ENCODE assay signal across 17 cellular contexts in the genomic region with DNA sequence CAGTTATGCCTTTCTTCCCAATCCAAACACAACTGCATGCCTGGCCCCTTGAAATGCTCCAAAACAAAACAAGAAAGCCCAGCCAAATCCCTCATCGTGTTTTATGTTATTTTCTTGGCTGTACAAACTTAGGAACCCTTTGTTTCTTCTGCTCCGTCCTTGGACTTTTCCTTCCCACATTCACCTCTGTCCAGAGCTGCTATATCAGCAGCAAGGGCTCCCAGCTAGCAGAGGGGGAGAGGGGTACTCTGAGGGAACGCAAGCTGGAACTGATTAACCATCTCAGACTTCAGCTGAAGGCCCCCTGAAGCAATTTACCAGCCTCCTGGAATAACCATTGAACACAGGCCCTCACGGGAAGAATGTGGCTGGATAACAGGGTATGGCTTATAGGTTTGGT.
DNase-seq lines count a peak whose midpoint lies in the region; ATAC-seq and TF ChIP-seq lines count a peak whose summit lies in the region.
"Had no signal": no experiment of that assay in that cellular context is flagged by ENCODE, and none has a peak within 500 bp of the region (broad histone marks: within the 10 kb centered on the region; RNA-seq: fewer than 3 reads in every experiment).

No MANE protein-coding gene starts in this region.

- H3K36me3 Mint-ChIP-seq in mesothelial cell of epicardium, result peaks cover 10% of the 10 kb centered on the region

- H3K4me3 ChIP-seq in SK-N-SH (ENCODE audit: low read depth in 2 of 2, low read length in 1 of 2), result no peak overlapping the region
- H3K4me3 ChIP-seq: A549 had no signal

- TF ChIP-seq EP300 in SK-N-SH (IDR thresholded peaks at IDR 0.05; ENCODE audit: borderline replicate concordance in 1 of 2, low read depth in 1 of 2, low read length in 1 of 2), result no peak

- no peaks in the 10 kb centered on the region for H4K20me1 ChIP-seq in SK-N-SH (ENCODE audit: insufficient read depth)

- H3K36me3 ChIP-seq in SK-N-SH (replicated peaks in 1 of 2; ENCODE audit: control insufficient read depth in 1 of 2, insufficient read depth in 2 of 2, low read length in 1 of 2), result no peaks in the 10 kb centered on the region

- H3K9me3 ChIP-seq in SK-N-SH, result no peaks in the 10 kb centered on the region
- H3K9me3 ChIP-seq: A549, Caco-2 had no signal

- TF ChIP-seq CTCF in SK-N-SH (IDR thresholded peaks at IDR 0.05) (no peak), mesothelial cell of epicardium (IDR thresholded peaks at IDR 0.05; ENCODE audit: unreplicated experiment) (no peak)

- no peaks in the 10 kb centered on the region for H3K9me2 ChIP-seq in SK-N-SH

- H3K27ac ChIP-seq in SK-N-SH (ENCODE audit: low read depth in 2 of 2, low read length in 1 of 2), result no peak overlapping the region
- H3K27ac ChIP-seq: 22Rv1, A549, C4-2B had no signal

- CTCF ChIA-PET in SK-N-SH (lab: Yijun Ruan, JAX), result interaction anchor here (0.9 to 1.4 kb wide), 4 partner anchors 40 to 579 kb away, joined by 3 read pairs; no protein-coding TSS in a partner anchor

- H3K9ac ChIP-seq in SK-N-SH, result no peak overlapping the region

- H3F3A ChIP-seq in SK-N-SH (replicated peaks; ENCODE audit: insufficient read depth), result no peaks in the 10 kb centered on the region

- H3K9me3 Mint-ChIP-seq in mesothelial cell of epicardium, result peaks cover 5% of the 10 kb centered on the region
- H3K9me3 Mint-ChIP-seq: CD4-positive, alpha-beta T cell; HFFc6 had no signal

- ATAC-seq in SK-N-SH treated with all-trans-retinoic acid at 6 μM for 48 hours (no peak), sciatic nerve (peak; percentile 23), GM19351 (IDR thresholded peaks at IDR 0.05; ENCODE audit: unreplicated experiment) (no peak)
- ATAC-seq: A549, HCT116 had no signal

- peak overlapping the region; percentile 40 for H3K27ac Mint-ChIP-seq in mesothelial cell of epicardium
- H3K27ac Mint-ChIP-seq: CD4-positive, alpha-beta T cell; HFFc6 had no signal

- POLR2A ChIA-PET in SK-N-SH (lab: Yijun Ruan, JAX), result no interaction called here

- peaks cover 11% of the 10 kb centered on the region for H3K4me1 Mint-ChIP-seq in mesothelial cell of epicardium

- H3K4me3 Mint-ChIP-seq in mesothelial cell of epicardium, result no peak overlapping the region
- H3K4me3 Mint-ChIP-seq: CD4-positive, alpha-beta T cell; HFFc6 had no signal

- no peaks in the 10 kb centered on the region for H3K27me3 Mint-ChIP-seq in mesothelial cell of epicardium (ENCODE audit: low read depth)

- H3K4me2 ChIP-seq in SK-N-SH, result no peak overlapping the region
- H3K4me2 ChIP-seq: A549 had no signal

- intact Hi-C loops in sciatic nerve (cut with DNase I), result no loop called here

- peaks cover 0 to 7% of the 10 kb centered on the region in 2 experiments; a peak in 1 of 4 replicates for H3K4me1 ChIP-seq in SK-N-SH (ENCODE audit: control insufficient read depth in 1 of 2, insufficient read depth in 2 of 2, low read depth in 1 of 2, low read length in 1 of 2)
- H3K4me1 ChIP-seq: A549, Caco-2 had no signal

- no peak for TF ChIP-seq RAD21 in SK-N-SH (IDR thresholded peaks at IDR 0.05; ENCODE audit: low read length)

- H3K79me2 ChIP-seq in SK-N-SH (ENCODE audit: insufficient read depth), result no peaks in the 10 kb centered on the region; the same call in 1 of the 2 replicates

- no peaks in the 10 kb centered on the region for H3K27me3 ChIP-seq in SK-N-SH (ENCODE audit: insufficient read depth)

- WGBS in SK-N-SH (ENCODE audit: low lambda C conversion rate), result 56% methylated on average over 4 of the region's 4 CpGs

- peak; percentile 55 for DNase-seq in SK-N-SH
- no peak for DNase-seq in mesothelial cell of epicardium (ENCODE audit: low spot score in 2 of 2, unreplicated experiment in 2 of 2)
- DNase-seq in sciatic nerve (ENCODE audit: low spot score), result no peak
- no peak for DNase-seq in NOMO-1 treated with DMSO at 0.1 percent for 48 hours (lab: John Stamatoyannopoulos, UW; ENCODE audit: unreplicated experiment)
- no peak for DNase-seq in cerebellum (ENCODE audit: low spot score)
- DNase-seq: AML-193; Caco-2; CD4-positive, alpha-beta T cell; GOT3; H7; HFFc6 had no signal

- no peak overlapping the region for H2AFZ ChIP-seq in SK-N-SH (ENCODE audit: low read depth)

TF ChIP-seq in SK-N-SH, 30 proteins besides CTCF, POLR2A, EP300 and RAD21:
- TF ChIP-seq MEF2A (IDR thresholded peaks at IDR 0.05; ENCODE audit: borderline replicate concordance, low read depth), result no peak
- peak; percentile 18; the same call in 1 of the 2 replicates for TF ChIP-seq RCOR1 (IDR thresholded peaks at IDR 0.05; ENCODE audit: low read length)

TF ChIP-seq in SK-N-SH treated with all-trans-retinoic acid at 6 μM for 48 hours, 23 proteins besides CTCF, POLR2A, EP300 and RAD21:
- TF ChIP-seq ZNF8 (CRISPR knock-in tag; IDR thresholded peaks at IDR 0.05) (no peak), TCF4 (CRISPR knock-in tag; IDR thresholded peaks at IDR 0.05; ENCODE audit: borderline replicate concordance) (no peak; the same call in 1 of the 2 replicates), ZFP30 (CRISPR knock-in tag; IDR thresholded peaks at IDR 0.05) (no peak), ZFP3 (CRISPR knock-in tag; IDR thresholded peaks at IDR 0.05) (no peak), BACH2 (CRISPR knock-in tag; IDR thresholded peaks at IDR 0.05; ENCODE audit: borderline replicate concordance) (no peak), GLIS3 (CRISPR knock-in tag; IDR thresholded peaks at IDR 0.05) (no peak)
- TF ChIP-seq, protein P1, sequence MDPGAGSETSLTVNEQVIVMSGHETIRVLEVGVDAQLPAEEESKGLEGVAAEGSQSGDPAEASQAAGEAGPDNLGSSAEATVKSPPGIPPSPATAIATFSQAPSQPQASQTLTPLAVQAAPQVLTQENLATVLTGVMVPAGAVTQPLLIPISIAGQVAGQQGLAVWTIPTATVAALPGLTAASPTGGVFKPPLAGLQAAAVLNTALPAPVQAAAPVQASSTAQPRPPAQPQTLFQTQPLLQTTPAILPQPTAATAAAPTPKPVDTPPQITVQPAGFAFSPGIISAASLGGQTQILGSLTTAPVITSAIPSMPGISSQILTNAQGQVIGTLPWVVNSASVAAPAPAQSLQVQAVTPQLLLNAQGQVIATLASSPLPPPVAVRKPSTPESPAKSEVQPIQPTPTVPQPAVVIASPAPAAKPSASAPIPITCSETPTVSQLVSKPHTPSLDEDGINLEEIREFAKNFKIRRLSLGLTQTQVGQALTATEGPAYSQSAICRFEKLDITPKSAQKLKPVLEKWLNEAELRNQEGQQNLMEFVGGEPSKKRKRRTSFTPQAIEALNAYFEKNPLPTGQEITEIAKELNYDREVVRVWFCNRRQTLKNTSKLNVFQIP (CRISPR knock-in tag; IDR thresholded peaks at IDR 0.05; ENCODE audit: borderline replicate concordance, low read depth), result no peak
- TF ChIP-seq, protein P2, sequence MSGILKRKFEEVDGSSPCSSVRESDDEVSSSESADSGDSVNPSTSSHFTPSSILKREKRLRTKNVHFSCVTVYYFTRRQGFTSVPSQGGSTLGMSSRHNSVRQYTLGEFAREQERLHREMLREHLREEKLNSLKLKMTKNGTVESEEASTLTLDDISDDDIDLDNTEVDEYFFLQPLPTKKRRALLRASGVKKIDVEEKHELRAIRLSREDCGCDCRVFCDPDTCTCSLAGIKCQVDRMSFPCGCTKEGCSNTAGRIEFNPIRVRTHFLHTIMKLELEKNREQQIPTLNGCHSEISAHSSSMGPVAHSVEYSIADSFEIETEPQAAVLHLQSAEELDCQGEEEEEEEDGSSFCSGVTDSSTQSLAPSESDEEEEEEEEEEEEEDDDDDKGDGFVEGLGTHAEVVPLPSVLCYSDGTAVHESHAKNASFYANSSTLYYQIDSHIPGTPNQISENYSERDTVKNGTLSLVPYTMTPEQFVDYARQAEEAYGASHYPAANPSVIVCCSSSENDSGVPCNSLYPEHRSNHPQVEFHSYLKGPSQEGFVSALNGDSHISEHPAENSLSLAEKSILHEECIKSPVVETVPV (CRISPR knock-in tag; IDR thresholded peaks at IDR 0.05), result no peak
- TF ChIP-seq, protein P3, sequence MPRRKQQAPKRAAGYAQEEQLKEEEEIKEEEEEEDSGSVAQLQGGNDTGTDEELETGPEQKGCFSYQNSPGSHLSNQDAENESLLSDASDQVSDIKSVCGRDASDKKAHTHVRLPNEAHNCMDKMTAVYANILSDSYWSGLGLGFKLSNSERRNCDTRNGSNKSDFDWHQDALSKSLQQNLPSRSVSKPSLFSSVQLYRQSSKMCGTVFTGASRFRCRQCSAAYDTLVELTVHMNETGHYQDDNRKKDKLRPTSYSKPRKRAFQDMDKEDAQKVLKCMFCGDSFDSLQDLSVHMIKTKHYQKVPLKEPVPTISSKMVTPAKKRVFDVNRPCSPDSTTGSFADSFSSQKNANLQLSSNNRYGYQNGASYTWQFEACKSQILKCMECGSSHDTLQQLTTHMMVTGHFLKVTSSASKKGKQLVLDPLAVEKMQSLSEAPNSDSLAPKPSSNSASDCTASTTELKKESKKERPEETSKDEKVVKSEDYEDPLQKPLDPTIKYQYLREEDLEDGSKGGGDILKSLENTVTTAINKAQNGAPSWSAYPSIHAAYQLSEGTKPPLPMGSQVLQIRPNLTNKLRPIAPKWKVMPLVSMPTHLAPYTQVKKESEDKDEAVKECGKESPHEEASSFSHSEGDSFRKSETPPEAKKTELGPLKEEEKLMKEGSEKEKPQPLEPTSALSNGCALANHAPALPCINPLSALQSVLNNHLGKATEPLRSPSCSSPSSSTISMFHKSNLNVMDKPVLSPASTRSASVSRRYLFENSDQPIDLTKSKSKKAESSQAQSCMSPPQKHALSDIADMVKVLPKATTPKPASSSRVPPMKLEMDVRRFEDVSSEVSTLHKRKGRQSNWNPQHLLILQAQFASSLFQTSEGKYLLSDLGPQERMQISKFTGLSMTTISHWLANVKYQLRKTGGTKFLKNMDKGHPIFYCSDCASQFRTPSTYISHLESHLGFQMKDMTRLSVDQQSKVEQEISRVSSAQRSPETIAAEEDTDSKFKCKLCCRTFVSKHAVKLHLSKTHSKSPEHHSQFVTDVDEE (CRISPR knock-in tag; IDR thresholded peaks at IDR 0.05), result no peak
